ENCODE assay signal across 1 cellular context in genomic region chr7:40306596-40306995, GRCh38.
TF ChIP-seq lines count a peak whose summit lies in the region.

No MANE protein-coding gene starts in this region.

TF ChIP-seq in GM23338, 12 proteins besides CTCF, POLR2A, EP300 and RAD21:
- TF ChIP-seq ZNF462 (CRISPR knock-in tag; IDR thresholded peaks at IDR 0.05) = no peak
